In the genomic region with DNA sequence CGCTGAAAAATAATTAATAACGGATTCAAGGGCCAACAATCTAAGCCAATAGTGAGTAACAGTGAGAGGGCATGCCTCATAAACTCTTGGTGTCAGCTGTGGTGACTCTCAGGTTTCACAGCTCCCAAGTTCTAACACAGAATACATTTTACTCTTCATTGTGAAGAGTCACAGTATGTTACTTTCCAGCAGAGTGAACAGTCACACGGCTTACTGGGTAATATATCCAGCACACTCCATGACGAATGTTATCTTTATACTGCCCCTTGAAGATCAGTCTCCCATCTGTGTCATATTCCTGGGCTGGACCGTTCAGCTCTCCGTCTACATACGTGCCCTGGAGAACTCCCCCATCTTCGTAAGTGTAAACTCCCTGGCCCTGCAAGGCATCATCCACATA, we compare ENCODE assay signal across 1 cellular context.
TF ChIP-seq lines count a peak whose summit lies in the region.

No MANE protein-coding gene starts in this region.

TF ChIP-seq in K562, 482 proteins besides CTCF, POLR2A, EP300 and RAD21:
- no peak for TF ChIP-seq TBP (optimal IDR thresholded peaks at IDR 0.05; ENCODE audit: low read depth, low read length)
- no peak for TF ChIP-seq HDAC8 (tag; IDR thresholded peaks at IDR 0.05)
- no peak for TF ChIP-seq MCM3 (IDR thresholded peaks at IDR 0.05)
- TF ChIP-seq POLR2H (tag; IDR thresholded peaks at IDR 0.05; ENCODE audit: low read depth): no peak
- TF ChIP-seq ZKSCAN8 (CRISPR knock-in tag; IDR thresholded peaks at IDR 0.05): no peak
- TF ChIP-seq LEF1 (IDR thresholded peaks at IDR 0.05): no peak
- TF ChIP-seq, protein P1, sequence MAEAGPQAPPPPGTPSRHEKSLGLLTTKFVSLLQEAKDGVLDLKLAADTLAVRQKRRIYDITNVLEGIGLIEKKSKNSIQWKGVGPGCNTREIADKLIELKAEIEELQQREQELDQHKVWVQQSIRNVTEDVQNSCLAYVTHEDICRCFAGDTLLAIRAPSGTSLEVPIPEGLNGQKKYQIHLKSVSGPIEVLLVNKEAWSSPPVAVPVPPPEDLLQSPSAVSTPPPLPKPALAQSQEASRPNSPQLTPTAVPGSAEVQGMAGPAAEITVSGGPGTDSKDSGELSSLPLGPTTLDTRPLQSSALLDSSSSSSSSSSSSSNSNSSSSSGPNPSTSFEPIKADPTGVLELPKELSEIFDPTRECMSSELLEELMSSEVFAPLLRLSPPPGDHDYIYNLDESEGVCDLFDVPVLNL (CRISPR knock-in tag; IDR thresholded peaks at IDR 0.05; ENCODE audit: low read depth): no peak
- TF ChIP-seq ZZZ3 (IDR thresholded peaks at IDR 0.05): no peak
- TF ChIP-seq L3MBTL2 (IDR thresholded peaks at IDR 0.05): no peak
- no peak for TF ChIP-seq ZBTB1 (CRISPR knock-in tag; IDR thresholded peaks at IDR 0.05; ENCODE audit: borderline replicate concordance, low read depth)
- TF ChIP-seq SRF (CRISPR knock-in tag; IDR thresholded peaks at IDR 0.05): no peak
- TF ChIP-seq, protein P2, sequence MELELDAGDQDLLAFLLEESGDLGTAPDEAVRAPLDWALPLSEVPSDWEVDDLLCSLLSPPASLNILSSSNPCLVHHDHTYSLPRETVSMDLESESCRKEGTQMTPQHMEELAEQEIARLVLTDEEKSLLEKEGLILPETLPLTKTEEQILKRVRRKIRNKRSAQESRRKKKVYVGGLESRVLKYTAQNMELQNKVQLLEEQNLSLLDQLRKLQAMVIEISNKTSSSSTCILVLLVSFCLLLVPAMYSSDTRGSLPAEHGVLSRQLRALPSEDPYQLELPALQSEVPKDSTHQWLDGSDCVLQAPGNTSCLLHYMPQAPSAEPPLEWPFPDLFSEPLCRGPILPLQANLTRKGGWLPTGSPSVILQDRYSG (tag; conservative IDR thresholded peaks at IDR 0.05; ENCODE audit: low read depth): no peak
- no peak for TF ChIP-seq ILK (tag; IDR thresholded peaks at IDR 0.05; ENCODE audit: borderline replicate concordance, low read depth)
- TF ChIP-seq PHB (CRISPR knock-in tag; IDR thresholded peaks at IDR 0.05): no peak
- TF ChIP-seq ZNF717 (CRISPR knock-in tag; IDR thresholded peaks at IDR 0.05): no peak
- TF ChIP-seq, protein P3, sequence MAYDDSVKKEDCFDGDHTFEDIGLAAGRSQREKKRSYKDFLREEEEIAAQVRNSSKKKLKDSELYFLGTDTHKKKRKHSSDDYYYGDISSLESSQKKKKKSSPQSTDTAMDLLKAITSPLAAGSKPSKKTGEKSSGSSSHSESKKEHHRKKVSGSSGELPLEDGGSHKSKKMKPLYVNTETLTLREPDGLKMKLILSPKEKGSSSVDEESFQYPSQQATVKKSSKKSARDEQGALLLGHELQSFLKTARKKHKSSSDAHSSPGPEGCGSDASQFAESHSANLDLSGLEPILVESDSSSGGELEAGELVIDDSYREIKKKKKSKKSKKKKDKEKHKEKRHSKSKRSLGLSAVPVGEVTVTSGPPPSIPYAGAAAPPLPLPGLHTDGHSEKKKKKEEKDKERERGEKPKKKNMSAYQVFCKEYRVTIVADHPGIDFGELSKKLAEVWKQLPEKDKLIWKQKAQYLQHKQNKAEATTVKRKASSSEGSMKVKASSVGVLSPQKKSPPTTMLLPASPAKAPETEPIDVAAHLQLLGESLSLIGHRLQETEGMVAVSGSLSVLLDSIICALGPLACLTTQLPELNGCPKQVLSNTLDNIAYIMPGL (CRISPR knock-in tag; IDR thresholded peaks at IDR 0.05): no peak
- TF ChIP-seq, protein P4, sequence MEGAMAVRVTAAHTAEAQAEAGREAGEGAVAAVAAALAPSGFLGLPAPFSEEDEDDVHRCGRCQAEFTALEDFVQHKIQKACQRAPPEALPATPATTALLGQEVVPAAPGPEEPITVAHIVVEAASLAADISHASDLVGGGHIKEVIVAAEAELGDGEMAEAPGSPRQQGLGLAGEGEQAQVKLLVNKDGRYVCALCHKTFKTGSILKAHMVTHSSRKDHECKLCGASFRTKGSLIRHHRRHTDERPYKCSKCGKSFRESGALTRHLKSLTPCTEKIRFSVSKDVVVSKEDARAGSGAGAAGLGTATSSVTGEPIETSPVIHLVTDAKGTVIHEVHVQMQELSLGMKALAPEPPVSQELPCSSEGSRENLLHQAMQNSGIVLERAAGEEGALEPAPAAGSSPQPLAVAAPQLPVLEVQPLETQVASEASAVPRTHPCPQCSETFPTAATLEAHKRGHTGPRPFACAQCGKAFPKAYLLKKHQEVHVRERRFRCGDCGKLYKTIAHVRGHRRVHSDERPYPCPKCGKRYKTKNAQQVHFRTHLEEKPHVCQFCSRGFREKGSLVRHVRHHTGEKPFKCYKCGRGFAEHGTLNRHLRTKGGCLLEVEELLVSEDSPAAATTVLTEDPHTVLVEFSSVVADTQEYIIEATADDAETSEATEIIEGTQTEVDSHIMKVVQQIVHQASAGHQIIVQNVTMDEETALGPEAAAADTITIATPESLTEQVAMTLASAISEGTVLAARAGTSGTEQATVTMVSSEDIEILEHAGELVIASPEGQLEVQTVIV (CRISPR knock-in tag; IDR thresholded peaks at IDR 0.05; ENCODE audit: borderline replicate concordance): no peak
- TF ChIP-seq STAT5B (CRISPR knock-in tag; IDR thresholded peaks at IDR 0.05): no peak
- no peak for TF ChIP-seq IFI16 (CRISPR knock-in tag; IDR thresholded peaks at IDR 0.05)
TF ChIP-seq in K562: peak in this region for 0.
